ENCODE assay signal across 9 cellular contexts in the genomic region with DNA sequence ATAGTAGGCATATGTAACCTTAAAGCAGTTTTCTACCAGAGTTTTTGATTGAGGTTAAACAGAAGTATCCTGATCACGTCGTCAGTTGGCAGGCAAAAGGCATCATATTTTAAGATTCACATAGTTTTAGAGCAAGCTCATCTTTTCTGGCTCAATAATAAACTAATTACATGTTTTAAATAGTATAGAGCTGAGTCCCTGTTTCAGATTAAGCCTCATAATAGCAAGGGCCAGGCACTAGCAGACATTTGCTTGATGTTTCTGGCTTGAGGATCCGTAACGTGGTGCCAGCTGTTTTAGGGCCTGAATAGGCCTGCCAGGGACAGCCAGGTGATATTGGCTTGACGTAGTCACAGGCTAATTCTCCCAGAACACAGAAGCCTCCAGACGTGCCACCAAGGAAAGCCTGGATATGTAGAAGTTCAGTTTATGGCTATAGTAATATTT.
DNase-seq lines count a peak whose midpoint lies in the region; ATAC-seq, FAIRE-seq and TF ChIP-seq lines count a peak whose summit lies in the region.
"Had no signal": no experiment of that assay in that cellular context is flagged by ENCODE, and none has a peak within 500 bp of the region (broad histone marks: within the 10 kb centered on the region; RNA-seq: fewer than 3 reads in every experiment).

No MANE protein-coding gene starts in this region.

- no peaks in the 10 kb centered on the region for H3K36me3 ChIP-seq in bronchial epithelial cell (ENCODE audit: control insufficient read depth, insufficient read depth, low read length)
- no peaks in the 10 kb centered on the region for H3K36me3 ChIP-seq in left lung
- H3K36me3 ChIP-seq in suprapubic skin = peaks cover 8% of the 10 kb centered on the region
- H3K36me3 ChIP-seq in neuronal stem cell (replicated peaks in 1 of 2; ENCODE audit: control insufficient read depth in 2 of 2, insufficient read depth in 2 of 2, low read length in 2 of 2) = no peaks in the 10 kb centered on the region

- no peak overlapping the region for H3K23ac ChIP-seq in neuronal stem cell (ENCODE audit: low read depth, low read length, poor library complexity)

- no peak overlapping the region for H2BK12ac ChIP-seq in neuronal stem cell (ENCODE audit: low read length)

- intact Hi-C loops in left lung (cut with DNase I) = loop anchor here in 1 of 2 donors (10.0 kb wide), 1 partner anchor 77 kb away; no protein-coding TSS in a partner anchor

- peaks cover 39 to 97% of the 10 kb centered on the region in 2 donors for H3K4me1 ChIP-seq in left lung
- peaks cover 73% of the 10 kb centered on the region for H3K4me1 ChIP-seq in suprapubic skin
- peaks cover 1 to 6% of the 10 kb centered on the region in 2 donors for H3K4me1 ChIP-seq in neuronal stem cell (ENCODE audit: control insufficient read depth in 2 of 2, insufficient read depth in 1 of 2, low read depth in 1 of 2, low read length in 2 of 2)

- TF ChIP-seq CTCF in bronchial epithelial cell (IDR thresholded peaks at IDR 0.05; ENCODE audit: insufficient read depth, low read length, severe bottlenecking) (no peak), left lung (IDR thresholded peaks at IDR 0.05) (no peak), suprapubic skin (IDR thresholded peaks at IDR 0.05) (no peak)

- no peak overlapping the region for H2BK120ac ChIP-seq in neuronal stem cell (ENCODE audit: low read depth, low read length)

- H3K27ac ChIP-seq in left lung (peak overlapping the region; percentile 3 to 49), suprapubic skin (peak overlapping the region; percentile 84), neuronal stem cell (replicated peaks; ENCODE audit: low read length) (no peak overlapping the region)

- TF ChIP-seq EP300 in suprapubic skin (IDR thresholded peaks at IDR 0.05) = no peak

- DNase-seq in M059J (ENCODE audit: low read depth) = peak; percentile 73
- peak; percentile 31 for DNase-seq in bronchial epithelial cell (ENCODE audit: low read depth)
- DNase-seq in left lung = no peak
- DNase-seq in suprapubic skin (ENCODE audit: low spot score in 2 of 2) = no peak
- DNase-seq in neuronal stem cell (ENCODE audit: low spot score) = no peak
- no peak for DNase-seq in GF-D8 (lab: John Stamatoyannopoulos, UW)
- no peak for DNase-seq in anterior cingulate cortex (lab: John Stamatoyannopoulos, UW)
- DNase-seq in NCI-H526 (lab: John Stamatoyannopoulos, UW) = no peak
- DNase-seq: NCI-H2107 had no signal

- no peaks in the 10 kb centered on the region for H3K9me3 ChIP-seq in left lung
- no peaks in the 10 kb centered on the region for H3K9me3 ChIP-seq in suprapubic skin
- no peaks in the 10 kb centered on the region for H3K9me3 ChIP-seq in neuronal stem cell (replicated peaks in 1 of 2; ENCODE audit: control insufficient read depth in 2 of 2, insufficient read depth in 1 of 2, low read depth in 1 of 2, low read length in 2 of 2)

- WGBS in suprapubic skin = 25% methylated on average over 6 of the region's 6 CpGs
- no CpG with 5 or more reads among the region's 6 CpGs for WGBS in neuronal stem cell (ENCODE audit: extremely low coverage in 2 of 2, insufficient read length in 2 of 2, insufficient replicate concordance in 1 of 2), 2 donors

- H3K4me3 ChIP-seq in bronchial epithelial cell (ENCODE audit: low read depth, low read length) = no peak overlapping the region
- no peak overlapping the region for H3K4me3 ChIP-seq in left lung
- no peak overlapping the region for H3K4me3 ChIP-seq in suprapubic skin
- H3K4me3 ChIP-seq in neuronal stem cell (ENCODE audit: low read length in 2 of 2) = no peak overlapping the region

- H2BK5ac ChIP-seq in neuronal stem cell (ENCODE audit: low read length) = no peak overlapping the region

- H3K18ac ChIP-seq in neuronal stem cell (ENCODE audit: low read length) = no peak overlapping the region

- no peak overlapping the region for H3K9ac ChIP-seq in neuronal stem cell (ENCODE audit: low read depth, low read length, poor library complexity)

- no peak overlapping the region for H4K8ac ChIP-seq in neuronal stem cell (ENCODE audit: low read depth, low read length)

- no peak overlapping the region for H2BK15ac ChIP-seq in neuronal stem cell (ENCODE audit: low read length)

- H3K27me3 ChIP-seq in bronchial epithelial cell (ENCODE audit: control insufficient read depth, insufficient read depth, low read length) (no peaks in the 10 kb centered on the region), left lung (no peaks in the 10 kb centered on the region), suprapubic skin (no peaks in the 10 kb centered on the region), neuronal stem cell (ENCODE audit: control insufficient read depth in 3 of 3, insufficient read depth in 3 of 3, low read depth in 1 of 3, low read length in 3 of 3) (no peaks in the 10 kb centered on the region)

- no peak overlapping the region for H2AFZ ChIP-seq in neuronal stem cell (ENCODE audit: low read length)

- H3K4me2 ChIP-seq in neuronal stem cell (ENCODE audit: insufficient read depth, low read length, poor library complexity, severe bottlenecking) = no peak overlapping the region

- H3K14ac ChIP-seq in neuronal stem cell (ENCODE audit: low read length) = no peak overlapping the region

- no peaks in the 10 kb centered on the region for H3K79me1 ChIP-seq in neuronal stem cell (ENCODE audit: low read depth, low read length)

- H4K91ac ChIP-seq in neuronal stem cell (ENCODE audit: low read depth, low read length, poor library complexity) = no peak overlapping the region

- FAIRE-seq in bronchial epithelial cell (lab: Jason Lieb, UNC) = no peak

- no peak overlapping the region for H2AK5ac ChIP-seq in neuronal stem cell (ENCODE audit: low read depth, low read length)

- TF ChIP-seq POLR2A in suprapubic skin (IDR thresholded peaks at IDR 0.05) = no peak

- no peak overlapping the region for H3K4ac ChIP-seq in neuronal stem cell (ENCODE audit: low read length)

- ATAC-seq in left lung = no peak

Comparison
In these comparisons a context has a peak if more than half of its experiments do, and no peak if none do; other contexts are left out.
1. DNase-seq: peak in M059J (single experiment) and bronchial epithelial cell (single experiment); none in left lung (0 of 2), suprapubic skin (0 of 2), neuronal stem cell (single experiment), GF-D8 (single experiment), anterior cingulate cortex (0 of 58) and NCI-H526 (0 of 2).